Comparison of ENCODE assay signal across 8 cellular contexts in the genomic region with DNA sequence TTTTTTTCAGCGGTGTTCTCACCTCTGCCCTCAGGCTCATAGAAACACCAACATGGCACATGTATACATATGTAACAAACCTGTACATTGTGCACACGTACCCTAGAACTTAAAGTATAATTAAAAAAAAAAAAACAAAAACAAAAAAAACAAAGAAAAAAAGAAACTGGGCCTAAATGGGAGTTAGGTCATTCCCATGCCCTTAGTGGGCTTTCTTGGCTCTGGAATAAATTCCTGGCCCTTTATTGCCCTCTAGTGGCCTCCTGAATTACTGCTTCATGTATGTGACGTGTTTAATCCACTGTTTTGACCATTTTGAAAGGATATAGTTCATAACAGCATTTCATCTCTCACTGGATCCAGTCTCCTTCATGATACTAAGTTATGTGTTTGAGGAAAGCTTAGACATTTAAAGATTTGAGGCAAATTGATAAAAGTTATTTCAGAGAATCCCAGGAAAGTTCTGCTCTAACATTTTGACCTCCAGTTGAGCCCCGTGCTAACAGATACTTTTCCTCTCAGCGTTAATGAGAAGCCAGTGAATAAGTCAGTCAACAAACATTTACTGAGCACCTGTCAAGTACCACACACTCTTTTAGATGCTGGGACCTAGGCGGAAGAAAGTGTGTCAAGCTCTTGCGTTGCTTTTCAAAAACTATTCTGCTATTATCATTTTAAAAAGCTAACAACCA. TPM values are rescaled to one million over a fixed set of nuclear protein-coding genes. Genes with fewer than 3 reads are reported as not detected.
DNase-seq lines count a peak whose midpoint lies in the region; ATAC-seq and TF ChIP-seq lines count a peak whose summit lies in the region.

No MANE protein-coding gene starts in this region.

- CTCF ChIA-PET in Caco-2 (lab: Charles Lee) = interaction anchor here (0.6 to 1.1 kb wide), 5 partner anchors 10 to 73 kb away, joined by 3 to 7 read pairs (median 3); a partner anchor contains a TSS

- H3K4me3 ChIP-seq in Caco-2 (ENCODE audit: low read depth, low read length) (no peak overlapping the region), astrocyte of the cerebellum (ENCODE audit: low read depth, low read length) (no peak overlapping the region), skeletal muscle cell (ENCODE audit: low read depth, low read length) (no peak overlapping the region)

- H2AFZ ChIP-seq in H9 (ENCODE audit: low read length) = no peak overlapping the region

- no peak overlapping the region for H4K91ac ChIP-seq in H9 (ENCODE audit: insufficient read length, low read depth, low read length)

- no CpG with 5 or more reads among the region's 7 CpGs for WGBS in H9 (ENCODE audit: extremely low coverage, insufficient read length, low lambda C conversion rate)

- H2AK5ac ChIP-seq in H9 (ENCODE audit: insufficient read length, low read length) = no peak overlapping the region

- H3K4me3 Mint-ChIP-seq in Caco-2 (ENCODE audit: unreplicated experiment) (no peak overlapping the region), H9 (no peak overlapping the region)

- in situ Hi-C loops in astrocyte of the cerebellum (cut with HindIII; ENCODE audit: low sequenced_read_pairs) = no loop called here

- H3K4me1 ChIP-seq in Caco-2 = no peaks in the 10 kb centered on the region
- no peaks in the 10 kb centered on the region for H3K4me1 ChIP-seq in H9 (ENCODE audit: insufficient read depth, low read length)

- H3K9ac ChIP-seq in H9 (ENCODE audit: extremely low read depth, insufficient read length, low read length) = no peak overlapping the region

- intact Hi-C loops in Caco-2 (cut with micrococcal nuclease; ENCODE audit: unreplicated experiment) = loop anchor here (1.0 to 2.0 kb wide), 2 partner anchors 109 to 514 kb away; no protein-coding TSS in a partner anchor

- no peak overlapping the region for H3K27ac Mint-ChIP-seq in Caco-2 (ENCODE audit: unreplicated experiment)
- H3K27ac Mint-ChIP-seq in H9 = no peak overlapping the region

- no peak overlapping the region for H3K4ac ChIP-seq in H9 (ENCODE audit: low read depth, low read length)

- H3T11ph ChIP-seq in H9 (ENCODE audit: low read length) = no peak overlapping the region

- peaks cover 13% of the 10 kb centered on the region for H3K9me3 ChIP-seq in Caco-2
- H3K9me3 ChIP-seq in H9 (ENCODE audit: control insufficient read depth, low read depth, low read length) = peaks cover 6% of the 10 kb centered on the region

- POLR2A ChIA-PET in Caco-2 (lab: Charles Lee) = no interaction called here

- no peak overlapping the region for H2BK5ac ChIP-seq in H9 (ENCODE audit: insufficient read length, low read length)

- H3K14ac ChIP-seq in H9 (ENCODE audit: insufficient read depth, low read length) = no peak overlapping the region

- H3K27me3 ChIP-seq in Caco-2 (replicated peaks; ENCODE audit: control insufficient read depth, insufficient read depth, low read length) (no peaks in the 10 kb centered on the region), H9 (ENCODE audit: insufficient read depth, low read length) (no peaks in the 10 kb centered on the region)

- H2BK20ac ChIP-seq in H9 (ENCODE audit: low read depth, low read length, poor library complexity, severe bottlenecking) = no peak overlapping the region

- H3K36me3 Mint-ChIP-seq in Caco-2 (ENCODE audit: insufficient read depth, unreplicated experiment) (no peaks in the 10 kb centered on the region), H9 (ENCODE audit: insufficient read depth in 1 of 3, low read depth in 3 of 3) (peaks cover 4 to 7% (median 6%) of the 10 kb centered on the region in 3 experiments; a peak in 4 of 7 replicates)

- H4K8ac ChIP-seq in H9 (replicated peaks; ENCODE audit: insufficient read length, low read depth, low read length) = no peak overlapping the region

- H4K20me1 ChIP-seq in H9 (ENCODE audit: control insufficient read depth, insufficient read depth, insufficient read length) = no peaks in the 10 kb centered on the region

- no peaks in the 10 kb centered on the region for H3K79me1 ChIP-seq in H9 (ENCODE audit: insufficient read depth, low read depth, low read length, poor library complexity, severe bottlenecking)

- H3K27me3 Mint-ChIP-seq in Caco-2 (ENCODE audit: insufficient read depth, unreplicated experiment) (peaks cover 4% of the 10 kb centered on the region), H9 (ENCODE audit: low read depth) (peaks cover 2% of the 10 kb centered on the region; the same call in 1 of the 2 replicates)

- H2BK120ac ChIP-seq in H9 (ENCODE audit: low read depth, low read length, poor library complexity, severe bottlenecking) = no peak overlapping the region

- no TSS peak for BruUV-seq in Caco-2 (replicated peaks; lab: Mats Ljungman, UMichigan)

- no peak overlapping the region for H2BK15ac ChIP-seq in H9 (ENCODE audit: low read depth, low read length)

- ATAC-seq in GM21447 (IDR thresholded peaks at IDR 0.05; ENCODE audit: unreplicated experiment) = no peak
- ATAC-seq in HG03025 (IDR thresholded peaks at IDR 0.05; ENCODE audit: low FRiP score, unreplicated experiment) = no peak

- H3K4me1 Mint-ChIP-seq in Caco-2 (ENCODE audit: low read depth, unreplicated experiment) (no peaks in the 10 kb centered on the region), H9 (peaks cover 6 to 13% of the 10 kb centered on the region in 2 experiments)

- no peak overlapping the region for H3K23ac ChIP-seq in H9 (ENCODE audit: insufficient read length, low read depth, low read length)

- H3K56ac ChIP-seq in H9 (ENCODE audit: insufficient read length, low read depth, low read length) = no peak overlapping the region

- no peaks in the 10 kb centered on the region for H3K79me2 ChIP-seq in H9 (ENCODE audit: insufficient read depth, low read length)

- H3K23me2 ChIP-seq in H9 (ENCODE audit: insufficient read length, low read depth, low read length, poor library complexity, severe bottlenecking) = no peaks in the 10 kb centered on the region

- H3K27ac ChIP-seq in H9 (ENCODE audit: insufficient read length, low read depth, low read length) = no peak overlapping the region

- H4K5ac ChIP-seq in H9 (ENCODE audit: insufficient read length, low read depth, low read length) = no peak overlapping the region

- no peaks in the 10 kb centered on the region for H3K36me3 ChIP-seq in Caco-2 (ENCODE audit: control insufficient read depth, insufficient read depth, low read length)

- no peak overlapping the region for H2BK12ac ChIP-seq in H9 (ENCODE audit: insufficient read length, low read depth, low read length)

- no peak overlapping the region for H3K4me2 ChIP-seq in H9 (ENCODE audit: insufficient read depth, insufficient read length, low read length)

- H3K9me3 Mint-ChIP-seq in Caco-2 (ENCODE audit: unreplicated experiment) = peaks cover 14% of the 10 kb centered on the region
- peaks cover 13% of the 10 kb centered on the region in 2 experiments for H3K9me3 Mint-ChIP-seq in H9

- TF ChIP-seq CTCF in Caco-2 (IDR thresholded peaks at IDR 0.05; ENCODE audit: insufficient read depth in 1 of 2, low read depth in 1 of 2, low read length in 1 of 2, severe bottlenecking in 1 of 2, unreplicated experiment in 1 of 2) (peak; percentile 74 to 76), H9 (conservative IDR thresholded peaks at IDR 0.05) (peak; percentile 92), astrocyte of the cerebellum (IDR thresholded peaks at IDR 0.05; ENCODE audit: low read depth, low read length, missing control alignments) (peak; percentile 73)

- DNase-seq in Caco-2 (peak in 1 of 2 experiments; percentile 74), H9 (peak; percentile 41), NCI-H526 (lab: John Stamatoyannopoulos, UW) (peak; percentile 70 to 85), astrocyte of the cerebellum (ENCODE audit: low read depth) (peak; percentile 77), hepatic stellate cell (ENCODE audit: low spot score) (peak; percentile 59), skeletal muscle cell (ENCODE audit: low read depth) (peak; percentile 41)

- H3K18ac ChIP-seq in H9 (ENCODE audit: insufficient read length, low read depth, low read length) = no peak overlapping the region

RNA-seq across cellular contexts. Expression of a gene that starts 54.7 kb away (rescaled TPM):
- total RNA-seq in Caco-2 (2022) (78.7 and 81.0 TPM in 2 replicates), H9 (2021) (39.2 and 41.9 TPM in 2 replicates)
